12 cellular contexts compared by ENCODE assay signal in the genomic region with DNA sequence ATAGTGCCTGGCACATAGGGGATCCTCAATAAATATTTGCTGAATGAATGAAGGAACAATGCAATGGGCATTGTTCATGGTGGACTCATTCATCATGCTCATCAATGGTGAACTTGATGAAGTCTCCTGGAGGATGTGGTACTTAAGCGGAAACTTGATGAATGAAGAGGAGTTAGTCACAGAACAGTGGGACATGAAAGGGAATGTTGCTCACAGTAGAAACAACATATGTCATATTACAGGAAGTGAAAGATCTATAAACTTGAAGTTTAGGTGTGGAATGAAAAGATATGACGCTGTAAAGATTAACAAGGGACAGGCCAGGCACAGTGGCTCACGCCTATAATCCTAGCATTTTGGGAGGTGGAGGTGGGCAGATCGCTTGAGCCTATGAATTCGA.
"Had no signal": no experiment of that assay in that cellular context is flagged by ENCODE, and none has a peak within 500 bp of the region (broad histone marks: within the 10 kb centered on the region; RNA-seq: fewer than 3 reads in every experiment).

No MANE protein-coding gene starts in this region.

- H3K4me3 ChIP-seq: heart right ventricle, testis had no signal

- H3K79me2 ChIP-seq: parathyroid adenoma had no signal

- H3K27ac ChIP-seq: heart right ventricle, parathyroid adenoma, testis had no signal

- H3K36me3 ChIP-seq: heart right ventricle had no signal

- H3K9me3 ChIP-seq: heart right ventricle, testis had no signal

- H3K27me3 ChIP-seq: heart right ventricle, testis had no signal

- H2AFZ ChIP-seq: parathyroid adenoma had no signal

- H3K4me3 Mint-ChIP-seq: activated CD4-positive, alpha-beta memory T cell treated with anti-CD3 and anti-CD28 coated beads, Interleukin-2, amount 10 ng/mL, durations not matched to agents 7 days and 5 days; activated naive CD4-positive, alpha-beta T cell treated with anti-CD3 and anti-CD28 coated beads, Interleukin-2, amount 50 U/mL, for 24 hours; stimulated activated naive CD8-positive, alpha-beta T cell treated with anti-CD3 and anti-CD28 coated beads, Interleukin-15, Interleukin-2, amounts not matched to agents 100 ng/mL and 50 ng/mL, for 24 hours had no signal

- DNase-seq: activated CD4-positive, alpha-beta memory T cell treated with anti-CD3 and anti-CD28 coated beads, Interleukin-2, amount 10 ng/mL, durations not matched to agents 7 days and 5 days; activated CD8-positive, alpha-beta memory T cell treated with anti-CD3 and anti-CD28 coated beads, Interleukin-2, amount 50 U/mL, for 48 hours; cerebellar nuclear complex; heart right ventricle; left ventricle myocardium superior; mesendoderm; stimulated activated CD4-positive, alpha-beta T cell treated with anti-CD3 and anti-CD28 coated beads, Interleukin-2, amount 100 ng/mL, for 48 hours; T-helper 2 cell; testis had no signal

- H3K9ac ChIP-seq: parathyroid adenoma had no signal

- H3K27me3 Mint-ChIP-seq: activated CD4-positive, alpha-beta memory T cell treated with anti-CD3 and anti-CD28 coated beads, Interleukin-2, amount 10 ng/mL, durations not matched to agents 7 days and 5 days; activated naive CD4-positive, alpha-beta T cell treated with anti-CD3 and anti-CD28 coated beads, Interleukin-2, amount 50 U/mL, for 24 hours; stimulated activated naive CD8-positive, alpha-beta T cell treated with anti-CD3 and anti-CD28 coated beads, Interleukin-15, Interleukin-2, amounts not matched to agents 100 ng/mL and 50 ng/mL, for 24 hours had no signal

- H3K27ac Mint-ChIP-seq: activated CD4-positive, alpha-beta memory T cell treated with anti-CD3 and anti-CD28 coated beads, Interleukin-2, amount 10 ng/mL, durations not matched to agents 7 days and 5 days; activated naive CD4-positive, alpha-beta T cell treated with anti-CD3 and anti-CD28 coated beads, Interleukin-2, amount 50 U/mL, for 24 hours; stimulated activated naive CD8-positive, alpha-beta T cell treated with anti-CD3 and anti-CD28 coated beads, Interleukin-15, Interleukin-2, amounts not matched to agents 100 ng/mL and 50 ng/mL, for 24 hours had no signal

- H3K9me3 Mint-ChIP-seq: activated naive CD4-positive, alpha-beta T cell treated with anti-CD3 and anti-CD28 coated beads, Interleukin-2, amount 50 U/mL, for 24 hours; stimulated activated naive CD8-positive, alpha-beta T cell treated with anti-CD3 and anti-CD28 coated beads, Interleukin-15, Interleukin-2, amounts not matched to agents 100 ng/mL and 50 ng/mL, for 24 hours had no signal

- ATAC-seq: heart right ventricle, left ventricle myocardium superior had no signal

- H3K4me1 ChIP-seq: testis had no signal
